ENCODE assay signal across 21 cellular contexts in genomic region chr2:16247371-16248177, GRCh38.
"Had no signal": no experiment of that assay in that cellular context is flagged by ENCODE, and none has a peak within 500 bp of the region (broad histone marks: within the 10 kb centered on the region; RNA-seq: fewer than 3 reads in every experiment).

No MANE protein-coding gene starts in this region.

- H3K36me3 ChIP-seq: esophagus squamous epithelium, right lobe of liver, thyroid gland had no signal

- ATAC-seq: left ventricle myocardium superior; naive thymus-derived CD8-positive, alpha-beta T cell; right lobe of liver; stimulated activated effector memory CD8-positive, alpha-beta T cell treated with anti-CD3 and anti-CD28 coated beads, Interleukin-12 subunit alpha, Interleukin-12 subunit beta, amount 100 ng/mL, for 72 hours; stimulated activated naive CD8-positive, alpha-beta T cell treated with anti-CD3 and anti-CD28 coated beads, Interleukin-15, amount 100 ng/mL, for 72 hours had no signal

- H3K4me1 ChIP-seq: right lobe of liver, thyroid gland had no signal

- H3K4me3 ChIP-seq: esophagus squamous epithelium, right lobe of liver, skin epidermis, thyroid gland had no signal

- H3K27ac ChIP-seq: esophagus squamous epithelium, right lobe of liver, skin epidermis, thyroid gland, VCaP had no signal

- H3K27me3 ChIP-seq: right lobe of liver, thyroid gland had no signal

- H3K9me3 ChIP-seq: esophagus squamous epithelium, right lobe of liver, thyroid gland had no signal

- DNase-seq: activated CD4-positive, alpha-beta T cell treated with anti-CD3 and anti-CD28 coated beads for 48 hours; activated CD4-positive, alpha-beta T cell treated with anti-CD3 and anti-CD28 coated beads, Interleukin-2, amount 50 U/mL, for 48 hours; activated CD8-positive, alpha-beta memory T cell treated with anti-CD3 and anti-CD28 coated beads for 24 hours; activated effector memory CD4-positive, alpha-beta T cell treated with Interleukin-2 at 50 U/mL for 16 hours; activated naive CD4-positive, alpha-beta T cell treated with Interleukin-2 at 50 U/mL for 16 hours; anterior cingulate cortex; caudate nucleus; esophagus squamous epithelium; foreskin melanocyte; left ventricle myocardium superior; mammary epithelial cell; naive thymus-derived CD8-positive, alpha-beta T cell; right lobe of liver; stimulated activated CD4-positive, alpha-beta T cell treated with anti-CD3 and anti-CD28 coated beads, Interleukin-4, amount 100 ng/mL, for 24 hours; stimulated activated naive CD8-positive, alpha-beta T cell treated with anti-CD3 and anti-CD28 coated beads, Interleukin-15, amount 100 ng/mL, for 72 hours; SW 1271; T-helper 9 cell; thyroid gland had no signal
